40 cellular contexts compared by ENCODE assay signal in the genomic region with DNA sequence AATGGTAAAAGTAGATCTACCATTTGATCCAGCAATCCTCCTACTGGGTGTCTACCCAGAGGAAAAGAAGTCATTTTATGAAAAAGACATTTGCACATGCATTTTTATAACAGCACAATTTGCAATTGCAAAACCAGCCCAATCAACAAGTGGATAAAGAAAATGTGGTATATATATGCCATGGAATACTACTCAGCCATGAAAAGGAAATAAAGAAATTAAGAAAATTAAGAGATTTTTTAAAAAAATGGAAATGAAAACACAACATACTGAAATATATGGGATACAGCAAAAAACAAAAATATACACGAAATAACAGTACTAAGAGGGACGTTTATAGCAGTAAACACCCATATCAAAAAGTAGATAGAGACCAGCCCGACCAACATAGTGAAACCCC. TPM values are rescaled to one million over a fixed set of nuclear protein-coding genes. Genes with fewer than 3 reads are reported as not detected.
"Had no signal": no experiment of that assay in that cellular context is flagged by ENCODE, and none has a peak within 500 bp of the region (broad histone marks: within the 10 kb centered on the region; RNA-seq: fewer than 3 reads in every experiment).

No MANE protein-coding gene starts in this region.

- DNase-seq: Karpas-422, Kasumi-1, MG63, MM.1S, MV-4-11, NCI-H1048, NCI-H1092, NCI-H1092 treated with DMSO at 0.1 percent for 48 hours, NCI-H1105, NCI-H1105 treated with DMSO at 0.1 percent for 48 hours, NCI-H1417, NCI-H1417 treated with DMSO at 0.1 percent for 48 hours, NCI-H1436, NCI-H1436 treated with DMSO at 0.1 percent for 48 hours, NCI-H146, NCI-H1694, NCI-H1694 treated with DMSO at 0.1 percent for 48 hours, NCI-H187, NCI-H187 treated with DMSO at 0.1 percent for 48 hours, NCI-H1930, NCI-H2029, NCI-H2029 treated with DMSO at 0.1 percent for 48 hours, NCI-H2081, NCI-H2081 treated with DMSO at 0.1 percent for 48 hours, NCI-H2107, NCI-H2171, NCI-H2171 treated with DMSO at 0.1 percent for 48 hours, NCI-H2227 treated with DMSO at 0.1 percent for 48 hours, NCI-H226, NCI-H345, NCI-H446, NCI-H446 treated with DMSO at 0.1 percent for 48 hours, NCI-H510A, NCI-H510A treated with DMSO at 0.1 percent for 48 hours, NCI-H524, NCI-H524 treated with DMSO at 0.1 percent for 48 hours had no signal

- H3K9me3 ChIP-seq: MG63 had no signal

- H3K27me3 ChIP-seq: MG63 had no signal

- H3K36me3 ChIP-seq: MG63 had no signal

- H3K4me3 ChIP-seq: MG63 had no signal

RNA-seq across cellular contexts. Expression of a gene that starts 58.9 kb away (rescaled TPM):
- total RNA-seq: LHCN-M2, M059J, MCF 10A, NCI-H460 had no signal
